Comparison of ENCODE assay signal across 37 cellular contexts in the genomic region with DNA sequence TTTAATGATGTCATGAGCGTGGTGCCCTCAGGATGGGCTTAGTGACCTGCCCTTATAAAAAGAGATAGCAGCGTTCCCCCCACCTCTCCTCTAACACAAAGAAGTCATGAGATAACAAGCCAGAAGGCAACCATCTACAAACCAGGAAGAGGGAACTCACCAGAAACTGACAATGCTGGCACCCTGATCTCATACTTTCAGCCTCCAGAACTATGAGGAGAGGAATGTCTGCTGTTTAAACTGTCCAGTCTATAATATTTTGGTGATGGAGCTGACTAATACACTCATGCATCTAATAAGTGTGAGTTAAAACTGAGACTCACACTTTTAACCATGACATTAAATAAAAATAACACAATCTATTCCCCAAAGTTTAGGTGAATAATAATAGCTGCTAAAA.
"Had no signal": no experiment of that assay in that cellular context is flagged by ENCODE, and none has a peak within 500 bp of the region (broad histone marks: within the 10 kb centered on the region; RNA-seq: fewer than 3 reads in every experiment).

No MANE protein-coding gene starts in this region.

- H3K9me3 Mint-ChIP-seq: activated CD4-positive, alpha-beta memory T cell treated with anti-CD3 and anti-CD28 coated beads, Interleukin-2, amount 10 ng/mL, durations not matched to agents 7 days and 5 days; activated T-helper 17 cell treated with anti-CD3 and anti-CD28 coated beads, Interleukin-2, amount 50 U/mL, for 72 hours; central memory CD8-positive, alpha-beta T cell; T-helper 1 cell treated with Interleukin-12 subunit alpha and Interleukin-12 subunit beta and Interleukin-4 antibody, amounts not matched to agents 30 μg/mL and 1 μg/mL, for 36 hours; T-helper 2 cell treated with Interferon-gamma antibody and Interleukin-4, amounts not matched to agents 5 μg/mL and 100 μg/mL, for 36 hours had no signal

- ATAC-seq: activated T-cell treated with anti-CD3 and anti-CD28 coated beads, Interleukin-2, amount 50 U/mL, for 72 hours; activated T-helper 17 cell treated with anti-CD3 and anti-CD28 coated beads, Interleukin-2, amount 50 U/mL, for 72 hours; PC-3 had no signal

- H3K4me1 Mint-ChIP-seq: activated CD4-positive, alpha-beta memory T cell treated with anti-CD3 and anti-CD28 coated beads, Interleukin-2, amount 10 ng/mL, durations not matched to agents 7 days and 5 days; activated naive CD8-positive, alpha-beta T cell treated with anti-CD3 and anti-CD28 coated beads for 36 hours; activated T-helper 17 cell treated with anti-CD3 and anti-CD28 coated beads, Interleukin-2, amount 50 U/mL, for 72 hours; central memory CD8-positive, alpha-beta T cell had no signal

- H3K27me3 ChIP-seq: cardiac muscle cell, MG63, Peyer's patch, SJSA1 had no signal

- H3K36me3 ChIP-seq: cardiac muscle cell, MG63, Peyer's patch, SJSA1, WERI-Rb-1 had no signal

- H3K27ac ChIP-seq: cardiac muscle cell, Peyer's patch, SJSA1, WERI-Rb-1 had no signal

- H3K36me3 Mint-ChIP-seq: activated naive CD8-positive, alpha-beta T cell treated with anti-CD3 and anti-CD28 coated beads for 36 hours had no signal

- H3K9ac ChIP-seq: SK-N-SH had no signal

- H3K27ac Mint-ChIP-seq: activated CD4-positive, alpha-beta memory T cell treated with anti-CD3 and anti-CD28 coated beads, Interleukin-2, amount 10 ng/mL, durations not matched to agents 7 days and 5 days; activated naive CD8-positive, alpha-beta T cell treated with anti-CD3 and anti-CD28 coated beads for 36 hours; activated T-cell treated with anti-CD3 and anti-CD28 coated beads, Interleukin-2, amount 50 U/mL, for 72 hours; activated T-helper 17 cell treated with anti-CD3 and anti-CD28 coated beads, Interleukin-2, amount 50 U/mL, for 72 hours; T-helper 1 cell treated with Interleukin-12 subunit alpha and Interleukin-12 subunit beta and Interleukin-4 antibody, amounts not matched to agents 30 μg/mL and 1 μg/mL, for 36 hours; T-helper 2 cell treated with Interferon-gamma antibody and Interleukin-4, amounts not matched to agents 5 μg/mL and 100 μg/mL, for 36 hours had no signal

- H3K9me3 ChIP-seq: MG63, Peyer's patch, SJSA1, SK-N-SH had no signal

- H3K4me3 Mint-ChIP-seq: activated CD4-positive, alpha-beta memory T cell treated with anti-CD3 and anti-CD28 coated beads, Interleukin-2, amount 10 ng/mL, durations not matched to agents 7 days and 5 days; activated naive CD8-positive, alpha-beta T cell treated with anti-CD3 and anti-CD28 coated beads for 36 hours; activated T-cell treated with anti-CD3 and anti-CD28 coated beads, Interleukin-2, amount 50 U/mL, for 72 hours; activated T-helper 17 cell treated with anti-CD3 and anti-CD28 coated beads, Interleukin-2, amount 50 U/mL, for 72 hours; central memory CD8-positive, alpha-beta T cell; T-helper 1 cell treated with Interleukin-12 subunit alpha and Interleukin-12 subunit beta and Interleukin-4 antibody, amounts not matched to agents 30 μg/mL and 1 μg/mL, for 36 hours; T-helper 2 cell treated with Interferon-gamma antibody and Interleukin-4, amounts not matched to agents 5 μg/mL and 100 μg/mL, for 36 hours had no signal

- H3K4me3 ChIP-seq: cardiac muscle cell, MG63, Peyer's patch, SJSA1 had no signal

- H3K4me1 ChIP-seq: Peyer's patch, SJSA1 had no signal

- H3K4me2 ChIP-seq: SK-N-SH had no signal

- DNase-seq: activated CD4-positive, alpha-beta memory T cell treated with anti-CD3 and anti-CD28 coated beads, Interleukin-2, amount 10 ng/mL, durations not matched to agents 7 days and 5 days; activated CD4-positive, alpha-beta T cell treated with anti-CD3 and anti-CD28 coated beads for 1 hour; activated CD4-positive, alpha-beta T cell treated with anti-CD3 and anti-CD28 coated beads for 48 hours; activated CD4-positive, CD25-positive, alpha-beta regulatory T cell; activated effector memory CD4-positive, alpha-beta T cell treated with anti-CD3 and anti-CD28 coated beads, Interleukin-2, amount 50 U/mL, for 16 hours; activated naive CD4-positive, alpha-beta T cell; activated naive CD4-positive, alpha-beta T cell treated with anti-CD3 and anti-CD28 coated beads, Interleukin-2, amount 50 U/mL, for 16 hours; activated naive CD8-positive, alpha-beta T cell treated with anti-CD3 and anti-CD28 coated beads for 36 hours; activated T-cell treated with anti-CD3 and anti-CD28 coated beads, Interleukin-2, amount 50 U/mL, for 1 hour; activated T-cell treated with anti-CD3 and anti-CD28 coated beads, Interleukin-2, amount 50 U/mL, for 72 hours; amniotic stem cell; aorta; Kasumi-1; KG1; MG63; NCI-H1048; NCI-H1105 treated with DMSO at 0.1 percent for 48 hours; NCI-H1436 treated with DMSO at 0.1 percent for 48 hours; NCI-H1694 treated with DMSO at 0.1 percent for 48 hours; NCI-H2029; NCI-H2171; NCI-H510A; NCI-H526; NCI-H748 treated with DMSO at 0.1 percent for 48 hours; NK-92 treated with Interleukin-12 subunit alpha and Interleukin-12 subunit beta, amount 100 ng/mL, for 24 hours; PC-3; Peyer's patch; RPMI8226; SHP77 treated with DMSO at 0.1 percent for 48 hours; SK-N-SH; WERI-Rb-1 had no signal
